In genomic region chr4:57020467-57021101, GRCh38 we compare ENCODE assay signal across 12 cellular contexts. TPM values are rescaled to one million over a fixed set of nuclear protein-coding genes. Genes with fewer than 3 reads are reported as not detected.
A peak's percentile ranks its signal among the peaks of the same experiment; 100 is the strongest.
DNase-seq lines count a peak whose midpoint lies in the region; ATAC-seq, FAIRE-seq and TF ChIP-seq lines count a peak whose summit lies in the region.
"Had no signal": no experiment of that assay in that cellular context is flagged by ENCODE, and none has a peak within 500 bp of the region (broad histone marks: within the 10 kb centered on the region; RNA-seq: fewer than 3 reads in every experiment).

No MANE protein-coding gene starts in this region.

- H2AFZ ChIP-seq in astrocyte (ENCODE audit: low read depth, low read length), result no peak overlapping the region

- peaks cover 0 to 100% (median 93%) of the 10 kb centered on the region in 9 donors for H3K36me3 ChIP-seq in heart left ventricle
- H3K36me3 ChIP-seq in right atrium auricular region, result peaks cover 74% of the 10 kb centered on the region
- H3K36me3 ChIP-seq in astrocyte (ENCODE audit: insufficient read depth, low read length), result peaks cover 64% of the 10 kb centered on the region
- H3K36me3 ChIP-seq in thoracic aorta, result peaks cover 26% of the 10 kb centered on the region

- H3K27me3 Mint-ChIP-seq in astrocyte (ENCODE audit: low read depth, unreplicated experiment), result no peaks in the 10 kb centered on the region

- peaks cover 19% of the 10 kb centered on the region for H4K20me1 ChIP-seq in astrocyte (ENCODE audit: insufficient read depth, low read length)

- H3K4me3 Mint-ChIP-seq in astrocyte (ENCODE audit: unreplicated experiment), result no peak overlapping the region

- TF ChIP-seq POLR2A in heart left ventricle (IDR thresholded peaks at IDR 0.05), result no peak

- peak overlapping the region in 6 of 12 donors; percentile 6 to 60 (median 26) for H3K27ac ChIP-seq in heart left ventricle
- no peak overlapping the region for H3K27ac ChIP-seq in right atrium auricular region
- H3K27ac ChIP-seq in astrocyte (ENCODE audit: low read depth, low read length), result peak overlapping the region; percentile 60
- no peak overlapping the region for H3K27ac ChIP-seq in thoracic aorta
- H3K27ac ChIP-seq: neutrophil had no signal

- intact Hi-C loops in heart left ventricle (cut with DNase I) (no loop called here), left ventricle myocardium superior (cut with micrococcal nuclease) (no loop called here)

- H3K79me2 ChIP-seq in astrocyte (ENCODE audit: insufficient read depth, low read length), result no peaks in the 10 kb centered on the region

- peak overlapping the region; percentile 24 for H3K9ac ChIP-seq in astrocyte (ENCODE audit: low read length)

- peak overlapping the region; percentile 38 for H3K4me2 ChIP-seq in astrocyte (ENCODE audit: low read length)

- H3K27ac Mint-ChIP-seq in astrocyte (ENCODE audit: unreplicated experiment), result peak overlapping the region; percentile 67

- WGBS in heart left ventricle, 4 donors, result 67 to 88% (median 82%) methylated on average over 5 of the region's 5 CpGs

- FAIRE-seq in astrocyte (lab: Jason Lieb, UNC), result peak; percentile 95

- no peak for TF ChIP-seq CTCF in heart left ventricle (IDR thresholded peaks at IDR 0.05)
- no peak for TF ChIP-seq CTCF in right atrium auricular region (IDR thresholded peaks at IDR 0.05)
- no peak for TF ChIP-seq CTCF in astrocyte (IDR thresholded peaks at IDR 0.05; ENCODE audit: insufficient read depth, low read depth, low read length)
- no peak for TF ChIP-seq CTCF in thoracic aorta (IDR thresholded peaks at IDR 0.05)

- peaks cover 5% of the 10 kb centered on the region for H3K36me3 Mint-ChIP-seq in astrocyte (ENCODE audit: low read depth, unreplicated experiment)

- DNase-seq in heart left ventricle (no peak), right atrium auricular region (ENCODE audit: low spot score) (no peak), astrocyte (ENCODE audit: low read depth) (peak; percentile 86), left ventricle myocardium superior (no peak), thoracic aorta (ENCODE audit: low spot score) (no peak)
- no peak for DNase-seq in activated naive CD4-positive, alpha-beta T cell treated with Interleukin-2 at 50 U/mL for 16 hours
- DNase-seq: C1 segment of cervical spinal cord, T-helper 2 cell had no signal

- no peaks in the 10 kb centered on the region for H3K27me3 ChIP-seq in heart left ventricle
- H3K27me3 ChIP-seq in right atrium auricular region, result no peaks in the 10 kb centered on the region
- no peaks in the 10 kb centered on the region for H3K27me3 ChIP-seq in astrocyte (ENCODE audit: insufficient read depth, low read length)
- no peaks in the 10 kb centered on the region for H3K27me3 ChIP-seq in thoracic aorta (replicated peaks; ENCODE audit: insufficient read depth)
- H3K27me3 ChIP-seq: neutrophil had no signal

- no peaks in the 10 kb centered on the region for H3K9me3 ChIP-seq in heart left ventricle
- no peaks in the 10 kb centered on the region for H3K9me3 ChIP-seq in right atrium auricular region
- no peaks in the 10 kb centered on the region for H3K9me3 ChIP-seq in astrocyte (ENCODE audit: insufficient read depth, low read depth, low read length)
- no peaks in the 10 kb centered on the region for H3K9me3 ChIP-seq in thoracic aorta
- H3K9me3 ChIP-seq: neutrophil had no signal

- H3K4me1 ChIP-seq in heart left ventricle (peaks cover 0 to 27% (median 17%) of the 10 kb centered on the region in 12 donors), right atrium auricular region (peaks cover 0 to 13% of the 10 kb centered on the region in 2 donors), astrocyte (ENCODE audit: insufficient read depth, low read length) (peaks cover 19% of the 10 kb centered on the region), thoracic aorta (ENCODE audit: control insufficient read depth in 1 of 2, low read depth in 2 of 2) (peaks cover 2 to 14% of the 10 kb centered on the region in 2 donors)

- no peak overlapping the region for H3K4me3 ChIP-seq in heart left ventricle
- no peak overlapping the region for H3K4me3 ChIP-seq in right atrium auricular region
- H3K4me3 ChIP-seq in astrocyte (ENCODE audit: insufficient read depth, low read depth, low read length), result no peak overlapping the region
- H3K4me3 ChIP-seq in thoracic aorta, result no peak overlapping the region
- H3K4me3 ChIP-seq: coronary artery had no signal

- ATAC-seq in heart left ventricle (peak in 3 of 4 donors; percentile 63 to 74 (median 70)), left ventricle myocardium superior (peak; percentile 48), thoracic aorta (ENCODE audit: insufficient number of reproducible peaks, low FRiP score, low read depth) (peak; percentile 33), HG03159 (IDR thresholded peaks at IDR 0.05; ENCODE audit: unreplicated experiment) (no peak), HG03520 (IDR thresholded peaks at IDR 0.05; ENCODE audit: unreplicated experiment) (no peak)

- H3K4me1 Mint-ChIP-seq in astrocyte (ENCODE audit: low read depth, unreplicated experiment), result peaks cover 23% of the 10 kb centered on the region

- no peaks in the 10 kb centered on the region for H3K9me3 Mint-ChIP-seq in astrocyte (ENCODE audit: unreplicated experiment)

RNA-seq across cellular contexts. Expression of gene POLR2B, which starts 41.9 kb away (rescaled TPM):
- total RNA-seq in heart left ventricle (10 to 100 TPM; 63.6 to 87.0 (median 75.0) TPM), right atrium auricular region (10 to 100 TPM; 55.3 to 56.2 TPM), astrocyte (115 and 135 TPM in 2 replicates), left ventricle myocardium superior (68.3 TPM), thoracic aorta (10 to 100 TPM; 48.3 to 98.5 TPM)
- 10 to 100 TPM; 19.4 to 54.6 TPM for polyA plus RNA-seq in heart left ventricle

RNA-seq across cellular contexts. Expression of gene NOA1, which starts 43.2 kb away (rescaled TPM):
- total RNA-seq in heart left ventricle (10 to 100 TPM; 11.2 to 23.0 (median 12.2) TPM), right atrium auricular region (10 to 100 TPM; 11.8 to 17.2 TPM), astrocyte (16.2 and 17.0 TPM in 2 replicates), left ventricle myocardium superior (13.0 TPM), thoracic aorta (10 to 100 TPM; 17.7 to 18.3 TPM)
- polyA plus RNA-seq in heart left ventricle, result 10 to 100 TPM in 1 of 2 donors, 1 to 10 TPM in 1; 5.3 to 13.3 TPM

Comparison
In these comparisons a context has a peak if more than half of its experiments do, and no peak if none do; other contexts are left out.
1. ATAC-seq: peak in heart left ventricle (3 of 4), left ventricle myocardium superior (single experiment) and thoracic aorta (single experiment); none in HG03159 (single experiment) and HG03520 (single experiment).